Comparison of ENCODE assay signal across 1 cellular context in the genomic region with DNA sequence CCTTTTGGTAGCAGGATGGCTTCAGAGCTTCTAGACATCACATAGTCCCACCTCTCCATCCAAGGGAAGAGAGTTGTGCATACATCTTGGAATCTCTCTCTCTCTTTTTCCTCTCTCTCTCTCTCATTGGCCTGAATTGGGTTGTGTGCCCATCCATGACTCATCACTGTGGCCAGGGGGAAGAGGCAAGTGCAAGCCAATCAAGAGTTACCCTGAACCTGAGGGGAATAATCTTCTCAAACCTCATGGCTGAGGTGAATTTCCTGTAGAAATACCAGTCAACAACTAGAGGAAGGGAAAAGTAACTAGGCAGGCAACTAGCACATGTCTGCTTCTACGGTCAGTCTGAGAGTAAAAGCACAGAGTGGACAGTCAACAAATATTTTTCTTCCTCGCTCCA.
TF ChIP-seq lines count a peak whose summit lies in the region.

No MANE protein-coding gene starts in this region.

TF ChIP-seq in GM23338, 12 proteins besides CTCF, POLR2A, EP300 and RAD21 (continued from another document):
- TF ChIP-seq, protein P1, sequence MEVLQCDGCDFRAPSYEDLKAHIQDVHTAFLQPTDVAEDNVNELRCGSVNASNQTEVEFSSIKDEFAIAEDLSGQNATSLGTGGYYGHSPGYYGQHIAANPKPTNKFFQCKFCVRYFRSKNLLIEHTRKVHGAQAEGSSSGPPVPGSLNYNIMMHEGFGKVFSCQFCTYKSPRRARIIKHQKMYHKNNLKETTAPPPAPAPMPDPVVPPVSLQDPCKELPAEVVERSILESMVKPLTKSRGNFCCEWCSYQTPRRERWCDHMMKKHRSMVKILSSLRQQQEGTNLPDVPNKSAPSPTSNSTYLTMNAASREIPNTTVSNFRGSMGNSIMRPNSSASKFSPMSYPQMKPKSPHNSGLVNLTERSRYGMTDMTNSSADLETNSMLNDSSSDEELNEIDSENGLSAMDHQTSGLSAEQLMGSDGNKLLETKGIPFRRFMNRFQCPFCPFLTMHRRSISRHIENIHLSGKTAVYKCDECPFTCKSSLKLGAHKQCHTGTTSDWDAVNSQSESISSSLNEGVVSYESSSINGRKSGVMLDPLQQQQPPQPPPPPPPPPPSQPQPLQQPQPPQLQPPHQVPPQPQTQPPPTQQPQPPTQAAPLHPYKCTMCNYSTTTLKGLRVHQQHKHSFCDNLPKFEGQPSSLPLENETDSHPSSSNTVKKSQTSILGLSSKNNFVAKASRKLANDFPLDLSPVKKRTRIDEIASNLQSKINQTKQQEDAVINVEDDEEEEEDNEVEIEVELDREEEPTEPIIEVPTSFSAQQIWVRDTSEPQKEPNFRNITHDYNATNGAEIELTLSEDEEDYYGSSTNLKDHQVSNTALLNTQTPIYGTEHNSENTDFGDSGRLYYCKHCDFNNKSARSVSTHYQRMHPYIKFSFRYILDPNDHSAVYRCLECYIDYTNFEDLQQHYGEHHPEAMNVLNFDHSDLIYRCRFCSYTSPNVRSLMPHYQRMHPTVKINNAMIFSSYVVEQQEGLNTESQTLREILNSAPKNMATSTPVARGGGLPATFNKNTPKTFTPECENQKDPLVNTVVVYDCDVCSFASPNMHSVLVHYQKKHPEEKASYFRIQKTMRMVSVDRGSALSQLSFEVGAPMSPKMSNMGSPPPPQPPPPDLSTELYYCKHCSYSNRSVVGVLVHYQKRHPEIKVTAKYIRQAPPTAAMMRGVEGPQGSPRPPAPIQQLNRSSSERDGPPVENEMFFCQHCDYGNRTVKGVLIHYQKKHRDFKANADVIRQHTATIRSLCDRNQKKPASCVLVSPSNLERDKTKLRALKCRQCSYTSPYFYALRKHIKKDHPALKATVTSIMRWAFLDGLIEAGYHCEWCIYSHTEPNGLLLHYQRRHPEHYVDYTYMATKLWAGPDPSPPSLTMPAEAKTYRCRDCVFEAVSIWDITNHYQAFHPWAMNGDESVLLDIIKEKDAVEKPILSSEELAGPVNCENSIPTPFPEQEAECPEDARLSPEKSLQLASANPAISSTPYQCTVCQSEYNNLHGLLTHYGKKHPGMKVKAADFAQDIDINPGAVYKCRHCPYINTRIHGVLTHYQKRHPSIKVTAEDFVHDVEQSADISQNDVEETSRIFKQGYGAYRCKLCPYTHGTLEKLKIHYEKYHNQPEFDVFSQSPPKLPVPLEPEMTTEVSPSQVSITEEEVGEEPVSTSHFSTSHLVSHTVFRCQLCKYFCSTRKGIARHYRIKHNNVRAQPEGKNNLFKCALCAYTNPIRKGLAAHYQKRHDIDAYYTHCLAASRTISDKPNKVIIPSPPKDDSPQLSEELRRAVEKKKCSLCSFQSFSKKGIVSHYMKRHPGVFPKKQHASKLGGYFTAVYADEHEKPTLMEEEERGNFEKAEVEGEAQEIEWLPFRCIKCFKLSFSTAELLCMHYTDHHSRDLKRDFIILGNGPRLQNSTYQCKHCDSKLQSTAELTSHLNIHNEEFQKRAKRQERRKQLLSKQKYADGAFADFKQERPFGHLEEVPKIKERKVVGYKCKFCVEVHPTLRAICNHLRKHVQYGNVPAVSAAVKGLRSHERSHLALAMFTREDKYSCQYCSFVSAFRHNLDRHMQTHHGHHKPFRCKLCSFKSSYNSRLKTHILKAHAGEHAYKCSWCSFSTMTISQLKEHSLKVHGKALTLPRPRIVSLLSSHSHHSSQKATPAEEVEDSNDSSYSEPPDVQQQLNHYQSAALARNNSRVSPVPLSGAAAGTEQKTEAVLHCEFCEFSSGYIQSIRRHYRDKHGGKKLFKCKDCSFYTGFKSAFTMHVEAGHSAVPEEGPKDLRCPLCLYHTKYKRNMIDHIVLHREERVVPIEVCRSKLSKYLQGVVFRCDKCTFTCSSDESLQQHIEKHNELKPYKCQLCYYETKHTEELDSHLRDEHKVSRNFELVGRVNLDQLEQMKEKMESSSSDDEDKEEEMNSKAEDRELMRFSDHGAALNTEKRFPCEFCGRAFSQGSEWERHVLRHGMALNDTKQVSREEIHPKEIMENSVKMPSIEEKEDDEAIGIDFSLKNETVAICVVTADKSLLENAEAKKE (CRISPR knock-in tag; IDR thresholded peaks at IDR 0.05) = no peak
- TF ChIP-seq, protein P2, sequence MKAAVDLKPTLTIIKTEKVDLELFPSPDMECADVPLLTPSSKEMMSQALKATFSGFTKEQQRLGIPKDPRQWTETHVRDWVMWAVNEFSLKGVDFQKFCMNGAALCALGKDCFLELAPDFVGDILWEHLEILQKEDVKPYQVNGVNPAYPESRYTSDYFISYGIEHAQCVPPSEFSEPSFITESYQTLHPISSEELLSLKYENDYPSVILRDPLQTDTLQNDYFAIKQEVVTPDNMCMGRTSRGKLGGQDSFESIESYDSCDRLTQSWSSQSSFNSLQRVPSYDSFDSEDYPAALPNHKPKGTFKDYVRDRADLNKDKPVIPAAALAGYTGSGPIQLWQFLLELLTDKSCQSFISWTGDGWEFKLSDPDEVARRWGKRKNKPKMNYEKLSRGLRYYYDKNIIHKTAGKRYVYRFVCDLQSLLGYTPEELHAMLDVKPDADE (IDR thresholded peaks at IDR 0.05) = no peak
- TF ChIP-seq CREB1 (CRISPR knock-in tag; IDR thresholded peaks at IDR 0.05; ENCODE audit: low read depth) = no peak
- TF ChIP-seq, protein P3, sequence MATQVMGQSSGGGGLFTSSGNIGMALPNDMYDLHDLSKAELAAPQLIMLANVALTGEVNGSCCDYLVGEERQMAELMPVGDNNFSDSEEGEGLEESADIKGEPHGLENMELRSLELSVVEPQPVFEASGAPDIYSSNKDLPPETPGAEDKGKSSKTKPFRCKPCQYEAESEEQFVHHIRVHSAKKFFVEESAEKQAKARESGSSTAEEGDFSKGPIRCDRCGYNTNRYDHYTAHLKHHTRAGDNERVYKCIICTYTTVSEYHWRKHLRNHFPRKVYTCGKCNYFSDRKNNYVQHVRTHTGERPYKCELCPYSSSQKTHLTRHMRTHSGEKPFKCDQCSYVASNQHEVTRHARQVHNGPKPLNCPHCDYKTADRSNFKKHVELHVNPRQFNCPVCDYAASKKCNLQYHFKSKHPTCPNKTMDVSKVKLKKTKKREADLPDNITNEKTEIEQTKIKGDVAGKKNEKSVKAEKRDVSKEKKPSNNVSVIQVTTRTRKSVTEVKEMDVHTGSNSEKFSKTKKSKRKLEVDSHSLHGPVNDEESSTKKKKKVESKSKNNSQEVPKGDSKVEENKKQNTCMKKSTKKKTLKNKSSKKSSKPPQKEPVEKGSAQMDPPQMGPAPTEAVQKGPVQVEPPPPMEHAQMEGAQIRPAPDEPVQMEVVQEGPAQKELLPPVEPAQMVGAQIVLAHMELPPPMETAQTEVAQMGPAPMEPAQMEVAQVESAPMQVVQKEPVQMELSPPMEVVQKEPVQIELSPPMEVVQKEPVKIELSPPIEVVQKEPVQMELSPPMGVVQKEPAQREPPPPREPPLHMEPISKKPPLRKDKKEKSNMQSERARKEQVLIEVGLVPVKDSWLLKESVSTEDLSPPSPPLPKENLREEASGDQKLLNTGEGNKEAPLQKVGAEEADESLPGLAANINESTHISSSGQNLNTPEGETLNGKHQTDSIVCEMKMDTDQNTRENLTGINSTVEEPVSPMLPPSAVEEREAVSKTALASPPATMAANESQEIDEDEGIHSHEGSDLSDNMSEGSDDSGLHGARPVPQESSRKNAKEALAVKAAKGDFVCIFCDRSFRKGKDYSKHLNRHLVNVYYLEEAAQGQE (IDR thresholded peaks at IDR 0.05; ENCODE audit: unreplicated experiment) = no peak
- TF ChIP-seq EZH2phosphoT487 (IDR thresholded peaks at IDR 0.05; ENCODE audit: unreplicated experiment) = no peak
- no peak for TF ChIP-seq POLR2AphosphoS5 (IDR thresholded peaks at IDR 0.05; ENCODE audit: low read depth)
